In genomic region chr17:82052638-82053059, GRCh38 we compare ENCODE assay signal across 1 cellular context.
TF ChIP-seq lines count a peak whose summit lies in the region.

No MANE protein-coding gene starts in this region.

TF ChIP-seq in K562, 482 proteins besides CTCF, POLR2A, EP300 and RAD21:
- TF ChIP-seq E2F6 (IDR thresholded peaks at IDR 0.05; ENCODE audit: borderline replicate concordance in 1 of 2, extremely low read depth in 1 of 2, insufficient read depth in 1 of 2, insufficient read length in 1 of 2, low read depth in 1 of 2, low read length in 1 of 2, poor library complexity in 1 of 2, severe bottlenecking in 1 of 2) (peak in 1 of 2 experiments; percentile 4), ZBTB11 (CRISPR knock-in tag; IDR thresholded peaks at IDR 0.05) (no peak), NCOA4 (IDR thresholded peaks at IDR 0.05; ENCODE audit: partially characterized antibody) (no peak), MAX (CRISPR knock-in tag; IDR thresholded peaks at IDR 0.05) (no peak), ZNF324 (CRISPR knock-in tag; IDR thresholded peaks at IDR 0.05) (no peak)
